In the genomic region with DNA sequence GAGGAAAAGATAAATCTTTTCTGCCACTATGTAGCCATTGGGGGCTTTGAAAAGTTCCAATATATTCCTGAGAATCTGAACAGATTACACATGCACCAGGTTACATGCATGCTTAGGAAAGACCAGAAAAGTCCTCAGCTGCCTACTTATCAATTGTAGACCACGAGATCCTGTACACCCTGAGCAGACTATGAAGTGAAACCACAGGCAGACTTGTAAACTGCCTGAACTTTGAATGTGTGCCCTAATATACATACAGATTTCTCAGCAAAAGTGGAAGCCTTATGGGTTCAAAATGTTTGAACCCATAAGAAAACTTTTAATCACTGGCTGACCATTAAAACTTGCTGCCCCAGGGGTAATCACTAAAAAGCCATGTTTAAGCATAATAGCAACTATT, we compare ENCODE assay signal across 22 cellular contexts.
DNase-seq lines count a peak whose midpoint lies in the region; ATAC-seq and TF ChIP-seq lines count a peak whose summit lies in the region.
"Had no signal": no experiment of that assay in that cellular context is flagged by ENCODE, and none has a peak within 500 bp of the region (broad histone marks: within the 10 kb centered on the region; RNA-seq: fewer than 3 reads in every experiment).

No MANE protein-coding gene starts in this region.

- H3K36me3 Mint-ChIP-seq in activated CD4-positive, alpha-beta T cell treated with anti-CD3 and anti-CD28 coated beads, Interleukin-2, amount 10 ng/mL, durations not matched to agents 7 days and 5 days (ENCODE audit: low read depth): peaks cover under 1% of the 10 kb centered on the region
- H3K36me3 Mint-ChIP-seq: CD14-positive monocyte had no signal

- no peak overlapping the region for H3K4me3 Mint-ChIP-seq in activated CD4-positive, alpha-beta T cell treated with anti-CD3 and anti-CD28 coated beads, Interleukin-2, amount 10 ng/mL, durations not matched to agents 7 days and 5 days
- H3K4me3 Mint-ChIP-seq in stimulated activated naive CD8-positive, alpha-beta T cell treated with anti-CD3 and anti-CD28 coated beads, Interleukin-15, amount 100 ng/mL, for 72 hours: no peak overlapping the region
- H3K4me3 Mint-ChIP-seq: activated B cell treated with CpG ODN at 0.5 μM for 24 hours, CD14-positive monocyte had no signal

- H3K9me3 ChIP-seq in OCI-LY3 (ENCODE audit: insufficient read depth, low read length): no peaks in the 10 kb centered on the region
- H3K9me3 ChIP-seq: neutrophil, Peyer's patch, right atrium auricular region, stomach had no signal

- peak overlapping the region; percentile 19; the same call in 1 of the 2 replicates for H3K4me2 ChIP-seq in OCI-LY3 (ENCODE audit: low read length)

- H4K20me1 ChIP-seq in OCI-LY3 (ENCODE audit: insufficient read depth, low read length): no peaks in the 10 kb centered on the region

- H2AFZ ChIP-seq in OCI-LY3 (ENCODE audit: low read depth, low read length): no peak overlapping the region

- H3K27ac Mint-ChIP-seq in activated CD4-positive, alpha-beta T cell treated with anti-CD3 and anti-CD28 coated beads, Interleukin-2, amount 10 ng/mL, durations not matched to agents 7 days and 5 days: no peak overlapping the region
- no peak overlapping the region for H3K27ac Mint-ChIP-seq in stimulated activated naive CD8-positive, alpha-beta T cell treated with anti-CD3 and anti-CD28 coated beads, Interleukin-15, amount 100 ng/mL, for 72 hours
- H3K27ac Mint-ChIP-seq: activated B cell treated with CpG ODN at 0.5 μM for 24 hours, CD14-positive monocyte had no signal

- no peak for TF ChIP-seq CTCF in OCI-LY3 (IDR thresholded peaks at IDR 0.05; ENCODE audit: low read depth, low read length)

- peaks cover 10% of the 10 kb centered on the region for H3K9me3 Mint-ChIP-seq in activated CD4-positive, alpha-beta T cell treated with anti-CD3 and anti-CD28 coated beads, Interleukin-2, amount 10 ng/mL, durations not matched to agents 7 days and 5 days
- peaks cover 5 to 6% of the 10 kb centered on the region in 2 donors for H3K9me3 Mint-ChIP-seq in stimulated activated naive CD8-positive, alpha-beta T cell treated with anti-CD3 and anti-CD28 coated beads, Interleukin-15, amount 100 ng/mL, for 72 hours

- POLR2A ChIA-PET in activated CD4-positive, alpha-beta T cell treated with anti-CD3 and anti-CD28 coated beads, Interleukin-2, amount 10 ng/mL, durations not matched to agents 7 days and 5 days (lab: Charles Lee): no interaction called here

- peak; percentile 6 for DNase-seq in activated CD4-positive, alpha-beta T cell treated with anti-CD3 and anti-CD28 coated beads, Interleukin-2, amount 10 ng/mL, durations not matched to agents 7 days and 5 days
- no peak for DNase-seq in activated CD4-positive, alpha-beta T cell treated with anti-CD3 and anti-CD28 coated beads for 1 hour
- peak; percentile 3 for DNase-seq in central memory CD4-positive, alpha-beta T cell
- DNase-seq in stimulated activated naive CD8-positive, alpha-beta T cell treated with anti-CD3 and anti-CD28 coated beads, Interleukin-15, amount 100 ng/mL, for 72 hours: no peak
- DNase-seq in DMS53 treated with DMSO at 0.1 percent for 48 hours (lab: John Stamatoyannopoulos, UW; ENCODE audit: unreplicated experiment): no peak
- no peak for DNase-seq in NCI-H2081 treated with DMSO at 0.1 percent for 48 hours (lab: John Stamatoyannopoulos, UW)
- DNase-seq: activated B cell treated with CpG ODN at 0.5 μM for 24 hours, aorta, cortex of kidney, DMS79, foreskin melanocyte, left colon, NCI-H2029, NCI-H524 treated with DMSO at 0.1 percent for 48 hours, Peyer's patch, stomach had no signal

- CTCF ChIA-PET in activated CD4-positive, alpha-beta T cell treated with anti-CD3 and anti-CD28 coated beads, Interleukin-2, amount 10 ng/mL, durations not matched to agents 7 days and 5 days (lab: Charles Lee): no interaction called here

- H3K4me1 ChIP-seq in OCI-LY3 (ENCODE audit: low read length): peaks cover 9% of the 10 kb centered on the region
- H3K4me1 ChIP-seq: Peyer's patch, right atrium auricular region had no signal

- H3K27ac ChIP-seq in OCI-LY3 (ENCODE audit: low read length): no peak overlapping the region
- H3K27ac ChIP-seq: neutrophil, Peyer's patch, right atrium auricular region, stomach had no signal

- no peaks in the 10 kb centered on the region for H3K27me3 ChIP-seq in OCI-LY3 (ENCODE audit: low read depth, low read length)
- H3K27me3 ChIP-seq: neutrophil, Peyer's patch, right atrium auricular region, stomach had no signal

- H3K4me3 ChIP-seq in OCI-LY3 (ENCODE audit: low read length): no peak overlapping the region
- H3K4me3 ChIP-seq: Peyer's patch, right atrium auricular region, stomach had no signal

- no peak overlapping the region for H3K9ac ChIP-seq in OCI-LY3 (ENCODE audit: low read length)

- H3K4me1 Mint-ChIP-seq in activated CD4-positive, alpha-beta T cell treated with anti-CD3 and anti-CD28 coated beads, Interleukin-2, amount 10 ng/mL, durations not matched to agents 7 days and 5 days: peaks cover 18% of the 10 kb centered on the region
- H3K4me1 Mint-ChIP-seq in stimulated activated naive CD8-positive, alpha-beta T cell treated with anti-CD3 and anti-CD28 coated beads, Interleukin-15, amount 100 ng/mL, for 72 hours: peaks cover 48% of the 10 kb centered on the region

- no peaks in the 10 kb centered on the region for H3K79me2 ChIP-seq in OCI-LY3 (ENCODE audit: low read length)

- H3K36me3 ChIP-seq in OCI-LY3 (replicated peaks; ENCODE audit: low read depth, low read length): no peaks in the 10 kb centered on the region
- H3K36me3 ChIP-seq: neutrophil, Peyer's patch, right atrium auricular region, stomach had no signal

- ATAC-seq in stimulated activated naive CD8-positive, alpha-beta T cell treated with anti-CD3 and anti-CD28 coated beads, Interleukin-15, amount 100 ng/mL, for 72 hours: peak; percentile 65
- no peak for ATAC-seq in GM18520 (IDR thresholded peaks at IDR 0.05; ENCODE audit: unreplicated experiment)
- ATAC-seq: HCT116, left colon had no signal

- H3K27me3 Mint-ChIP-seq in activated CD4-positive, alpha-beta T cell treated with anti-CD3 and anti-CD28 coated beads, Interleukin-2, amount 10 ng/mL, durations not matched to agents 7 days and 5 days: no peaks in the 10 kb centered on the region
- no peaks in the 10 kb centered on the region for H3K27me3 Mint-ChIP-seq in stimulated activated naive CD8-positive, alpha-beta T cell treated with anti-CD3 and anti-CD28 coated beads, Interleukin-15, amount 100 ng/mL, for 72 hours
- H3K27me3 Mint-ChIP-seq: activated B cell treated with CpG ODN at 0.5 μM for 24 hours had no signal

Comparison
In these comparisons a context has a peak if more than half of its experiments do, and no peak if none do; other contexts are left out.
1. DNase-seq: peak in activated CD4-positive, alpha-beta T cell treated with anti-CD3 and anti-CD28 coated beads, Interleukin-2, amount 10 ng/mL, durations not matched to agents 7 days and 5 days (single experiment) and central memory CD4-positive, alpha-beta T cell (single experiment); none in activated CD4-positive, alpha-beta T cell treated with anti-CD3 and anti-CD28 coated beads for 1 hour (single experiment), stimulated activated naive CD8-positive, alpha-beta T cell treated with anti-CD3 and anti-CD28 coated beads, Interleukin-15, amount 100 ng/mL, for 72 hours (0 of 2), DMS53 treated with DMSO at 0.1 percent for 48 hours (single experiment) and NCI-H2081 treated with DMSO at 0.1 percent for 48 hours (single experiment).